ENCODE assay signal across 16 cellular contexts in genomic region chr16:78816499-78817441, GRCh38.
DNase-seq lines count a peak whose midpoint lies in the region; ATAC-seq and TF ChIP-seq lines count a peak whose summit lies in the region.
"Had no signal": no experiment of that assay in that cellular context is flagged by ENCODE, and none has a peak within 500 bp of the region (broad histone marks: within the 10 kb centered on the region; RNA-seq: fewer than 3 reads in every experiment).

No MANE protein-coding gene starts in this region.

- ATAC-seq in HG02973 (IDR thresholded peaks at IDR 0.05; ENCODE audit: unreplicated experiment) (no peak), GM19395 (IDR thresholded peaks at IDR 0.05; ENCODE audit: unreplicated experiment) (no peak)

- TF ChIP-seq CTCF in fibroblast of mammary gland (conservative IDR thresholded peaks at IDR 0.05; ENCODE audit: control insufficient read depth, insufficient read depth, low read depth, low read length) = no peak
- no peak for TF ChIP-seq CTCF in stomach (IDR thresholded peaks at IDR 0.05)

- H3K27me3 ChIP-seq in stomach = no peaks in the 10 kb centered on the region
- H3K27me3 ChIP-seq: BLaER1, brain microvascular endothelial cell had no signal

- no peak overlapping the region for H3K4me3 ChIP-seq in fibroblast of mammary gland (ENCODE audit: control insufficient read depth, low read depth, low read length)
- H3K4me3 ChIP-seq in stomach = no peak overlapping the region
- H3K4me3 ChIP-seq: BLaER1 had no signal

- H3K36me3 ChIP-seq in stomach = no peaks in the 10 kb centered on the region
- H3K36me3 ChIP-seq: BLaER1, brain microvascular endothelial cell had no signal

- no peak for TF ChIP-seq EP300 in stomach (IDR thresholded peaks at IDR 0.05)

- H3K27ac ChIP-seq in adipose tissue (ENCODE audit: low read depth, low read length) (peak overlapping the region; percentile 10), stomach (peak overlapping the region in 4 of 5 donors; percentile 48 to 73 (median 60))
- H3K27ac ChIP-seq: BLaER1, brain microvascular endothelial cell had no signal

- peaks cover 6 to 27% (median 11%) of the 10 kb centered on the region in 4 donors for H3K4me1 ChIP-seq in stomach
- H3K4me1 ChIP-seq: BLaER1 had no signal

- DNase-seq in fibroblast of mammary gland (ENCODE audit: low read depth) (peak; percentile 76), medulla oblongata (ENCODE audit: extremely low spot score) (peak; percentile 22), stomach (no peak), COLO829 (ENCODE audit: low spot score) (no peak), NCI-H2029 (lab: John Stamatoyannopoulos, UW) (no peak)
- DNase-seq: activated naive CD4-positive, alpha-beta T cell; brain microvascular endothelial cell; DND-41; NCI-H2081; NCI-H748 treated with DMSO at 0.1 percent for 48 hours; stimulated activated CD4-positive, alpha-beta T cell treated with anti-CD3 and anti-CD28 coated beads, Interleukin-2, amount 100 ng/mL, for 48 hours; stimulated activated CD8-positive, alpha-beta memory T cell treated with anti-CD3 and anti-CD28 coated beads, Interleukin-4, amount 100 ng/mL, for 48 hours had no signal

- WGBS in adipose tissue, 3 donors = 38 to 45% (median 42%) methylated on average over 2 of the region's 2 CpGs
- 25 to 35% (median 32%) methylated on average over 2 of the region's 2 CpGs for WGBS in stomach, 5 donors

- intact Hi-C loops in stomach (cut with DNase I; ENCODE audit: low total_unique reads) = no loop called here

- H3K9me3 ChIP-seq in stomach = no peaks in the 10 kb centered on the region
- H3K9me3 ChIP-seq: BLaER1 had no signal

- no peak for TF ChIP-seq POLR2A in stomach (IDR thresholded peaks at IDR 0.05)

Comparison
In these comparisons a context has a peak if more than half of its experiments do, and no peak if none do; other contexts are left out.
1. DNase-seq: peak in fibroblast of mammary gland (single experiment) and medulla oblongata (single experiment); none in stomach (single experiment), COLO829 (single experiment) and NCI-H2029 (single experiment).